In genomic region chr1:3895279-3895950, GRCh38 we compare ENCODE assay signal across 19 cellular contexts. TPM values are rescaled to one million over a fixed set of nuclear protein-coding genes. Genes with fewer than 3 reads are reported as not detected.
A peak's percentile ranks its signal among the peaks of the same experiment; 100 is the strongest.
DNase-seq lines count a peak whose midpoint lies in the region; ATAC-seq and TF ChIP-seq lines count a peak whose summit lies in the region.
"Had no signal": no experiment of that assay in that cellular context is flagged by ENCODE, and none has a peak within 500 bp of the region (broad histone marks: within the 10 kb centered on the region; RNA-seq: fewer than 3 reads in every experiment).

No MANE protein-coding gene starts in this region.

- 54% methylated on average over 12 of the region's 13 CpGs for WGBS in esophagus muscularis mucosa
- 91 to 92% methylated on average over 11 to 13 of the region's 13 CpGs for WGBS in upper lobe of left lung, 2 donors

- H3K4me3 Mint-ChIP-seq in natural killer cell (no peak overlapping the region), nephron (peak overlapping the region; percentile 9 to 51 (median 21))
- H3K4me3 Mint-ChIP-seq in natural killer cell treated with Interleukin-12 subunit alpha and Interleukin-12 subunit beta and Interleukin-15 and Interleukin-18, amount 100 ng/mL, for 72 hours: no peak overlapping the region
- H3K4me3 Mint-ChIP-seq: B cell; CD4-positive, alpha-beta T cell; GM23338 had no signal

- H3K27me3 ChIP-seq in esophagus muscularis mucosa (no peaks in the 10 kb centered on the region), SJCRH30 (no peaks in the 10 kb centered on the region), upper lobe of left lung (no peaks in the 10 kb centered on the region)

- intact Hi-C loops in natural killer cell (cut with micrococcal nuclease) (no loop called here), esophagus muscularis mucosa (cut with DNase I) (loop anchor here (10.0 kb wide), 1 partner anchor 101 kb away; the partner anchor contains the start of gene LRRC47)

- peaks cover 2 to 4% of the 10 kb centered on the region in 2 donors for H3K9me3 Mint-ChIP-seq in natural killer cell
- no peaks in the 10 kb centered on the region for H3K9me3 Mint-ChIP-seq in natural killer cell treated with Interleukin-12 subunit alpha and Interleukin-12 subunit beta and Interleukin-15 and Interleukin-18, amount 100 ng/mL, for 72 hours
- peaks cover 16% of the 10 kb centered on the region for H3K9me3 Mint-ChIP-seq in nephron

- H3K27ac Mint-ChIP-seq in natural killer cell (peak overlapping the region; percentile 48 to 57), nephron (no peak overlapping the region)
- peak overlapping the region in 1 of 2 donors; percentile 38 for H3K27ac Mint-ChIP-seq in natural killer cell treated with Interleukin-12 subunit alpha and Interleukin-12 subunit beta and Interleukin-15 and Interleukin-18, amount 100 ng/mL, for 72 hours
- H3K27ac Mint-ChIP-seq: B cell; CD4-positive, alpha-beta T cell had no signal

- H3K4me3 ChIP-seq in esophagus muscularis mucosa: no peak overlapping the region
- H3K4me3 ChIP-seq in SJCRH30: no peak overlapping the region
- H3K4me3 ChIP-seq in upper lobe of left lung: no peak overlapping the region
- H3K4me3 ChIP-seq: A549, GM23338, K562, PC-9 had no signal

- DNase-seq in natural killer cell (no peak), esophagus muscularis mucosa (ENCODE audit: extremely low spot score) (no peak), SJCRH30 (no peak), upper lobe of left lung (no peak)
- no peak for DNase-seq in natural killer cell treated with Interleukin-12 subunit alpha and Interleukin-12 subunit beta and Interleukin-15 and Interleukin-18, amount 100 ng/mL, for 72 hours (ENCODE audit: low spot score)
- DNase-seq: CD4-positive, alpha-beta T cell; DMS79; NCI-H1092; NCI-H1694; NCI-H774; PC-9 had no signal

- H3K9me3 ChIP-seq in esophagus muscularis mucosa: peaks cover 0 to 11% (median 5%) of the 10 kb centered on the region in 4 donors
- H3K9me3 ChIP-seq in SJCRH30 (replicated peaks): peaks cover 8% of the 10 kb centered on the region; the same call in 1 of the 2 replicates
- H3K9me3 ChIP-seq in upper lobe of left lung: peaks cover 0 to 5% (median 2%) of the 10 kb centered on the region in 4 donors
- H3K9me3 ChIP-seq: A549 had no signal

- no peaks in the 10 kb centered on the region for H3K27me3 Mint-ChIP-seq in natural killer cell (ENCODE audit: low read depth in 2 of 2)
- no peaks in the 10 kb centered on the region for H3K27me3 Mint-ChIP-seq in natural killer cell treated with Interleukin-12 subunit alpha and Interleukin-12 subunit beta and Interleukin-15 and Interleukin-18, amount 100 ng/mL, for 72 hours
- H3K27me3 Mint-ChIP-seq in nephron (ENCODE audit: low read depth): no peaks in the 10 kb centered on the region
- H3K27me3 Mint-ChIP-seq: B cell; CD4-positive, alpha-beta T cell had no signal

- peaks cover 10 to 61% (median 54%) of the 10 kb centered on the region in 4 donors for H3K4me1 ChIP-seq in esophagus muscularis mucosa
- no peaks in the 10 kb centered on the region for H3K4me1 ChIP-seq in SJCRH30
- H3K4me1 ChIP-seq in upper lobe of left lung: peaks cover 5 to 30% (median 15%) of the 10 kb centered on the region in 4 donors

- ATAC-seq in natural killer cell (no peak), GM18867 (IDR thresholded peaks at IDR 0.05; ENCODE audit: unreplicated experiment) (no peak), GM21390 (IDR thresholded peaks at IDR 0.05; ENCODE audit: unreplicated experiment) (no peak), upper lobe of left lung (ENCODE audit: low FRiP score in 2 of 2) (no peak)
- ATAC-seq in natural killer cell treated with Interleukin-12 subunit alpha and Interleukin-12 subunit beta and Interleukin-15 and Interleukin-18, amount 100 ng/mL, for 72 hours: no peak
- ATAC-seq: A549, GM23338, K562 had no signal

- no peak for TF ChIP-seq POLR2A in esophagus muscularis mucosa (IDR thresholded peaks at IDR 0.05; ENCODE audit: low read depth)
- TF ChIP-seq POLR2A in upper lobe of left lung (IDR thresholded peaks at IDR 0.05): no peak

- TF ChIP-seq EP300 in esophagus muscularis mucosa (IDR thresholded peaks at IDR 0.05) (no peak), upper lobe of left lung (IDR thresholded peaks at IDR 0.05) (no peak)

- H3K27ac ChIP-seq in esophagus muscularis mucosa (replicated peaks in 1 of 4): peak overlapping the region; percentile 70 to 83 (median 77)
- H3K27ac ChIP-seq in SJCRH30: no peak overlapping the region
- no peak overlapping the region for H3K27ac ChIP-seq in upper lobe of left lung
- H3K27ac ChIP-seq: A549, HL-60, PC-9 had no signal

- H3K36me3 Mint-ChIP-seq in natural killer cell: no peaks in the 10 kb centered on the region
- H3K36me3 Mint-ChIP-seq in natural killer cell treated with Interleukin-12 subunit alpha and Interleukin-12 subunit beta and Interleukin-15 and Interleukin-18, amount 100 ng/mL, for 72 hours: peaks cover 7% of the 10 kb centered on the region
- peaks cover 53% of the 10 kb centered on the region for H3K36me3 Mint-ChIP-seq in nephron (ENCODE audit: low read depth)

- H3K4me1 Mint-ChIP-seq in natural killer cell (peaks cover 33 to 37% of the 10 kb centered on the region in 2 donors), nephron (peaks cover 11% of the 10 kb centered on the region)
- peaks cover 36 to 44% of the 10 kb centered on the region in 2 donors for H3K4me1 Mint-ChIP-seq in natural killer cell treated with Interleukin-12 subunit alpha and Interleukin-12 subunit beta and Interleukin-15 and Interleukin-18, amount 100 ng/mL, for 72 hours (ENCODE audit: low read depth in 2 of 2)

- H3K36me3 ChIP-seq in esophagus muscularis mucosa (peaks cover 5 to 24% (median 13%) of the 10 kb centered on the region in 4 donors), SJCRH30 (peaks cover 45% of the 10 kb centered on the region), upper lobe of left lung (peaks cover 7 to 23% (median 8%) of the 10 kb centered on the region in 4 donors)

- TF ChIP-seq CTCF in natural killer cell (IDR thresholded peaks at IDR 0.05) (no peak), esophagus muscularis mucosa (IDR thresholded peaks at IDR 0.05) (no peak), nephron (IDR thresholded peaks at IDR 0.05; ENCODE audit: unreplicated experiment in 3 of 3) (no peak), upper lobe of left lung (IDR thresholded peaks at IDR 0.05) (no peak)

RNA-seq across cellular contexts. Expression of gene C1orf174, which starts 4.7 kb away (rescaled TPM):
- 10 to 100 TPM; 52.9 to 62.3 (median 61.5) TPM for total RNA-seq in natural killer cell
- 10 to 100 TPM; 31.0 to 34.6 TPM for total RNA-seq in natural killer cell treated with Interleukin-12 subunit alpha and Interleukin-12 subunit beta and Interleukin-15 and Interleukin-18, amount 100 ng/mL, for 72 hours
- total RNA-seq in esophagus muscularis mucosa: 10 to 100 TPM; 25.0 to 35.1 (median 27.6) TPM
- total RNA-seq in SJCRH30 (2014; rRNA removed; shearing (Covaris generic)): 55.0 and 59.2 TPM in 2 replicates
- 10 to 100 TPM; 15.9 to 35.6 (median 20.6) TPM for total RNA-seq in upper lobe of left lung

RNA-seq across cellular contexts. Expression of gene DFFB, which starts 38.1 kb away (rescaled TPM):
- total RNA-seq in natural killer cell (10 to 100 TPM; 18.3 to 27.8 (median 18.5) TPM), esophagus muscularis mucosa (10 to 100 TPM in 1 of 4 donors, 1 to 10 TPM in 3; 5.0 to 13.4 (median 5.2) TPM), upper lobe of left lung (10 to 100 TPM in 2 of 6 donors, 1 to 10 TPM in 4; 7.1 to 16.8 (median 9.4) TPM)
- 10 to 100 TPM; 13.3 to 19.4 TPM for total RNA-seq in natural killer cell treated with Interleukin-12 subunit alpha and Interleukin-12 subunit beta and Interleukin-15 and Interleukin-18, amount 100 ng/mL, for 72 hours
- 5.6 and 6.4 TPM in 2 replicates for total RNA-seq in SJCRH30 (2014; rRNA removed; shearing (Covaris generic))

RNA-seq across cellular contexts. Expression of gene CEP104, which starts 38.4 kb away (rescaled TPM):
- total RNA-seq in natural killer cell (10 to 100 TPM; 37.1 to 60.2 (median 51.8) TPM), esophagus muscularis mucosa (10 to 100 TPM; 42.7 to 84.2 (median 69.8) TPM), upper lobe of left lung (100 to 1,000 TPM in 1 of 6 donors, 10 to 100 TPM in 5; 37.7 to 118 (median 53.6) TPM)
- 10 to 100 TPM; 46.6 to 59.4 TPM for total RNA-seq in natural killer cell treated with Interleukin-12 subunit alpha and Interleukin-12 subunit beta and Interleukin-15 and Interleukin-18, amount 100 ng/mL, for 72 hours
- 30.5 and 35.1 TPM in 2 replicates for total RNA-seq in SJCRH30 (2014; rRNA removed; shearing (Covaris generic))

Comparison
In these comparisons a context has a peak if more than half of its experiments do, and no peak if none do; other contexts are left out.
1. H3K27ac Mint-ChIP-seq: peak in natural killer cell (2 of 2); none in nephron (0 of 3).
2. H3K4me3 Mint-ChIP-seq: peak in nephron (3 of 3); none in natural killer cell (single experiment) and natural killer cell treated with Interleukin-12 subunit alpha and Interleukin-12 subunit beta and Interleukin-15 and Interleukin-18, amount 100 ng/mL, for 72 hours (single experiment).
3. H3K27ac ChIP-seq: peak in esophagus muscularis mucosa (4 of 4); none in SJCRH30 (single experiment) and upper lobe of left lung (0 of 4).